ENCODE assay signal across 10 cellular contexts in genomic region chr1:20366076-20366765, GRCh38.
DNase-seq lines count a peak whose midpoint lies in the region; FAIRE-seq and TF ChIP-seq lines count a peak whose summit lies in the region.
"Had no signal": no experiment of that assay in that cellular context is flagged by ENCODE, and none has a peak within 500 bp of the region (broad histone marks: within the 10 kb centered on the region; RNA-seq: fewer than 3 reads in every experiment).

No MANE protein-coding gene starts in this region.

- no peak overlapping the region for H3K9ac ChIP-seq in kidney (ENCODE audit: low read length in 2 of 2)

- H3K27ac ChIP-seq in kidney (ENCODE audit: low read depth in 2 of 2, low read length in 2 of 2) (no peak overlapping the region), stomach (no peak overlapping the region)

- peaks cover 12 to 97% (median 67%) of the 10 kb centered on the region in 3 donors for H3K27me3 ChIP-seq in stomach

- H3K4me1 ChIP-seq in kidney (ENCODE audit: control insufficient read depth in 1 of 2, insufficient read depth in 1 of 2, low read depth in 1 of 2, low read length in 2 of 2) (peaks cover 0 to 4% of the 10 kb centered on the region in 2 donors), stomach (peaks cover 11 to 20% (median 16%) of the 10 kb centered on the region in 4 donors)

- intact Hi-C loops in kidney (cut with DNase I) (no loop called here), stomach (cut with DNase I; ENCODE audit: low total_unique reads) (loop anchor here (10.0 kb wide), 1 partner anchor 451 kb away; no protein-coding TSS in a partner anchor)

- 2 to 6% (median 3%) methylated on average over 52 to 80 of the region's 80 CpGs for WGBS in stomach, 5 donors

- H3K36me3 ChIP-seq in kidney (ENCODE audit: control insufficient read depth in 1 of 2, insufficient read depth in 2 of 2, low read length in 2 of 2) (no peaks in the 10 kb centered on the region), stomach (no peaks in the 10 kb centered on the region)

- H3K9me3 ChIP-seq in kidney (ENCODE audit: control insufficient read depth in 1 of 2, low read length in 2 of 2) (no peaks in the 10 kb centered on the region), stomach (no peaks in the 10 kb centered on the region)

- TF ChIP-seq CTCF in kidney (IDR thresholded peaks at IDR 0.05; ENCODE audit: borderline replicate concordance, extremely low read depth, insufficient read depth), result no peak
- TF ChIP-seq CTCF in stomach (IDR thresholded peaks at IDR 0.05), result no peak

- TF ChIP-seq POLR2A in stomach (IDR thresholded peaks at IDR 0.05), result no peak

- H3K4me3 ChIP-seq in kidney (ENCODE audit: low read length in 2 of 2) (no peak overlapping the region), stomach (peak overlapping the region; percentile 17 to 39 (median 26))

- DNase-seq in NCI-H2171 (lab: John Stamatoyannopoulos, UW) (peak; percentile 45), astrocyte of the hippocampus (ENCODE audit: low read depth, low spot score) (peak; percentile 47), kidney (peak; percentile 73), stomach (no peak), NCI-H526 treated with DMSO at 0.1 percent for 48 hours (lab: John Stamatoyannopoulos, UW) (no peak), T-helper 1 cell (no peak)
- DNase-seq in activated CD4-positive, alpha-beta T cell treated with anti-CD3 and anti-CD28 coated beads, Interleukin-2, amount 50 U/mL, for 4 hours, result no peak
- DNase-seq: activated CD4-positive, CD25-positive, alpha-beta regulatory T cell treated with anti-CD3 and anti-CD28 coated beads, Interleukin-2, amount 50 U/mL, for 72 hours; naive B cell had no signal

- no peak for FAIRE-seq in kidney (lab: Jason Lieb, UNC)
- FAIRE-seq: G401.6 had no signal

- no peak for TF ChIP-seq EP300 in stomach (IDR thresholded peaks at IDR 0.05)

Comparison
In these comparisons a context has a peak if more than half of its experiments do, and no peak if none do; other contexts are left out.
1. DNase-seq: peak in NCI-H2171 (single experiment), astrocyte of the hippocampus (single experiment) and kidney (single experiment); none in stomach (single experiment), activated CD4-positive, alpha-beta T cell treated with anti-CD3 and anti-CD28 coated beads, Interleukin-2, amount 50 U/mL, for 4 hours (0 of 2), NCI-H526 treated with DMSO at 0.1 percent for 48 hours (single experiment) and T-helper 1 cell (0 of 5).
2. H3K4me3 ChIP-seq: peak in stomach (4 of 4); none in kidney (0 of 2).